8 cellular contexts compared by ENCODE assay signal in the genomic region with DNA sequence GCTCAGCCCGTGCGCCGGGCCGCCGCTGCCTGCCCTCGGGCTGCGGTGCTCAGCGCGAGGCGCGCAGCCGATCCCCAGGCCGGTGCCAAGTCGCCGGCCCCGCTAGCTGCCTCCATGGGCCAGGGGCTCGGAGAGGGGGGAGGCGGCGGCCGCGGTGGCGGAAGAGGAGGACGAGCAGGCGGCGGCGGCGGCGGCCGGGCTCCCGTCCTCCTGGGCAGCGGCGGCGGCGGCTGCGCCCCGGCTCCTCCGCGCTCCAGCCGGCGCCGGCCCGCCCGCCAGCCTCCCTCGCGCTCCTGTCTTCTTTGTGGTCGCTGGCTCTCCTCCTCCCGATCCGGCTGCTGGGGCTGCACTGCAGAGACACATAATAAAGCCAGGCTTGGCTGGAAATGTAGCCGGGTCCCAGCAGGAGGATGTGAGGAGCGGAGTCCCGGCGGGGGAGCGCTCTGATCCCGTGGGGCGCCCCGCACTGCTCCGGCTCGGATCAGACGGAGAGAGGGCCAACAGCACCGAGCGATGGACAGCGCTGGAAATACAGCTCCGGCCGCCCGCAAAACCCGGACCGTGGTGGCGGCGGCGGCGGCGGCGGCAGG. TPM values are rescaled to one million over a fixed set of nuclear protein-coding genes. Genes with fewer than 3 reads are reported as not detected.
DNase-seq lines count a peak whose midpoint lies in the region; ATAC-seq and TF ChIP-seq lines count a peak whose summit lies in the region.

No MANE protein-coding gene starts in this region.

- H3K4me3 Mint-ChIP-seq in CD4-positive, alpha-beta memory T cell, result peak overlapping the region; percentile 62 to 78 (median 71)
- H3K4me3 Mint-ChIP-seq in chondrocyte (ENCODE audit: unreplicated experiment), result peak overlapping the region; percentile 81

- H3K36me3 ChIP-seq in CD4-positive, alpha-beta memory T cell (ENCODE audit: insufficient read depth, low read length), result no peaks in the 10 kb centered on the region
- H3K36me3 ChIP-seq in skeletal muscle satellite cell (ENCODE audit: insufficient read depth, low read length), result no peaks in the 10 kb centered on the region

- ATAC-seq in GM18861 (IDR thresholded peaks at IDR 0.05; ENCODE audit: unreplicated experiment) (no peak), GM21717 (IDR thresholded peaks at IDR 0.05; ENCODE audit: unreplicated experiment) (no peak)

- intact Hi-C loops in CD4-positive, alpha-beta memory T cell (cut with micrococcal nuclease), result loop anchor here (10.0 kb wide), 2 partner anchors 412 to 948 kb away; no protein-coding TSS in a partner anchor

- no peak overlapping the region for H3K4me3 ChIP-seq in CD4-positive, alpha-beta memory T cell (ENCODE audit: low read length in 2 of 2)
- H3K4me3 ChIP-seq in skeletal muscle satellite cell (ENCODE audit: low read length), result peak overlapping the region; percentile 60

- POLR2A ChIA-PET in CD4-positive, alpha-beta memory T cell (lab: Charles Lee; ENCODE audit: partially characterized antibody), result no interaction called here

- no peak overlapping the region for H3K27ac Mint-ChIP-seq in CD4-positive, alpha-beta memory T cell
- peak overlapping the region; percentile 85 for H3K27ac Mint-ChIP-seq in chondrocyte (ENCODE audit: unreplicated experiment)

- in situ Hi-C loops in SK-MEL-5 (cut with HindIII; ENCODE audit: low pct_unique_long_range_greater_than_20kb, low sequenced_read_pairs), result no loop called here

- H3K4me1 Mint-ChIP-seq in CD4-positive, alpha-beta memory T cell, result peaks cover 3 to 30% (median 9%) of the 10 kb centered on the region in 4 donors
- H3K4me1 Mint-ChIP-seq in chondrocyte (ENCODE audit: low read depth), result peaks cover 25% of the 10 kb centered on the region

- no peak overlapping the region for H3K9ac ChIP-seq in skeletal muscle satellite cell (ENCODE audit: low read depth, low read length)

- no peaks in the 10 kb centered on the region for H3K9me3 Mint-ChIP-seq in CD4-positive, alpha-beta memory T cell
- no peaks in the 10 kb centered on the region for H3K9me3 Mint-ChIP-seq in chondrocyte (ENCODE audit: low read depth)

- peaks cover 10% of the 10 kb centered on the region for H3K4me1 ChIP-seq in CD4-positive, alpha-beta memory T cell (ENCODE audit: insufficient read depth, low read length)
- peaks cover 13% of the 10 kb centered on the region for H3K4me1 ChIP-seq in skeletal muscle satellite cell (ENCODE audit: control insufficient read depth, insufficient read depth, low read length)

- H3K4me2 ChIP-seq in skeletal muscle satellite cell (ENCODE audit: low read length), result peak overlapping the region; percentile 87

- H3K27ac ChIP-seq in CD4-positive, alpha-beta memory T cell (ENCODE audit: low read depth, low read length), result no peak overlapping the region

- TF ChIP-seq CTCF in chondrocyte (IDR thresholded peaks at IDR 0.05), result peak; percentile 5

- no peaks in the 10 kb centered on the region for H3K9me3 ChIP-seq in CD4-positive, alpha-beta memory T cell (ENCODE audit: control insufficient read depth in 1 of 2, low read length in 2 of 2)
- no peaks in the 10 kb centered on the region for H3K9me3 ChIP-seq in skeletal muscle satellite cell (replicated peaks; ENCODE audit: low read length)

- H3K27me3 ChIP-seq in CD4-positive, alpha-beta memory T cell (ENCODE audit: insufficient read depth, low read length), result peaks cover 24% of the 10 kb centered on the region
- peaks cover 44% of the 10 kb centered on the region for H3K27me3 ChIP-seq in skeletal muscle satellite cell (ENCODE audit: control insufficient read depth, insufficient read depth, low read length)

- CTCF ChIA-PET in CD4-positive, alpha-beta memory T cell (lab: Charles Lee; ENCODE audit: partially characterized antibody), result interaction anchor here (0.7 to 1.2 kb wide), 2 partner anchors 19 to 66 kb away, joined by 4 read pairs; no protein-coding TSS in a partner anchor

- no peaks in the 10 kb centered on the region for H3K36me3 Mint-ChIP-seq in CD4-positive, alpha-beta memory T cell
- no peaks in the 10 kb centered on the region for H3K36me3 Mint-ChIP-seq in chondrocyte (ENCODE audit: low read depth)

- DNase-seq in CD4-positive, alpha-beta memory T cell, result peak in 1 of 5 donors; percentile 8
- DNase-seq in HK-2 (ENCODE audit: unreplicated experiment) (peak; percentile 57), SK-MEL-5 (ENCODE audit: low read depth, low spot score) (peak; percentile 50), chondrocyte (ENCODE audit: low spot score) (no peak), inferior parietal cortex (ENCODE audit: extremely low spot score) (peak; percentile 56)

- peaks cover 23 to 25% of the 10 kb centered on the region in 2 donors for H3K27me3 Mint-ChIP-seq in CD4-positive, alpha-beta memory T cell
- H3K27me3 Mint-ChIP-seq in chondrocyte (ENCODE audit: low read depth), result peaks cover 1% of the 10 kb centered on the region

RNA-seq across cellular contexts. Expression of a gene that starts 0.9 kb away (rescaled TPM):
- total RNA-seq in CD4-positive, alpha-beta memory T cell, result not detected
- polyA plus RNA-seq in CD4-positive, alpha-beta memory T cell, result not detected
- 0.03 TPM in 1 of 2 replicates, not detected in the other for total RNA-seq in SK-MEL-5 (2014; rRNA removed; shearing (Covaris generic))
- polyA plus RNA-seq in SK-MEL-5 (2015; cell fraction: cytosol; rRNA removed), result 0.10 TPM in 1 of 2 replicates, not detected in the other
- not detected in 2 replicates for polyA plus RNA-seq in SK-MEL-5 (2015; cell fraction: nucleus; rRNA removed)
- total RNA-seq in chondrocyte, result 4.7 to 7.9 TPM (median 5.0 TPM) in 3 replicates
- 1.0 and 1.3 TPM in 2 replicates for total RNA-seq in skeletal muscle satellite cell (2012; rRNA removed)
